Comparison of ENCODE assay signal across 19 cellular contexts in the genomic region with DNA sequence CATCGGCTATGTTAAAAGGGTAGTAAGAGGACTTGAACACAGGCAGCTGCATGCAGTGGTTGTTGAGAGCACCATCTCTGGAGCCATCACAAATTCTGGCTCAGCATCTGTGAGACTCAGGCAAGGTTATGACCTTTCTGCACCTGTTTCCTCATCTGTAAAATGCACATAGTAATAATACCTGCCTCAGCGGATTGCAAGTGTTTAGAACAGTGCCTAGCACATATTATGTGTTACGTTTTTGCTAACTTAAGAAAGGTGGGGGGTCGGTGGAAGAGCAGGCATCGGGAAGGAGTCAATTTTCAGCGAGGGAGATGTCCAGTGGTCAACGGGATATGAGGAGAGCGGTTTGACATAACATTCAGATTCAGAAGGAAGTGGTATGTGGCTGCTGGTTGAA. TPM values are rescaled to one million over a fixed set of nuclear protein-coding genes. Genes with fewer than 3 reads are reported as not detected.
"Had no signal": no experiment of that assay in that cellular context is flagged by ENCODE, and none has a peak within 500 bp of the region (broad histone marks: within the 10 kb centered on the region; RNA-seq: fewer than 3 reads in every experiment).

No MANE protein-coding gene starts in this region.

- H3K4me3 Mint-ChIP-seq: stimulated activated effector memory CD8-positive, alpha-beta T cell treated with anti-CD3 and anti-CD28 coated beads, Interleukin-12 subunit alpha, Interleukin-12 subunit beta, amount 100 ng/mL, for 72 hours; stimulated activated naive CD8-positive, alpha-beta T cell treated with anti-CD3 and anti-CD28 coated beads, Interleukin-15, amount 100 ng/mL, for 72 hours had no signal

- H3K27me3 Mint-ChIP-seq: naive thymus-derived CD4-positive, alpha-beta T cell; stimulated activated naive CD8-positive, alpha-beta T cell treated with anti-CD3 and anti-CD28 coated beads, Interleukin-15, amount 100 ng/mL, for 72 hours had no signal

- H3K27ac ChIP-seq: coronary artery, gastrocnemius medialis, neutrophil, psoas muscle, right lobe of liver, thoracic aorta, transverse colon had no signal

- H3K9me3 ChIP-seq: gastrocnemius medialis, neutrophil, psoas muscle, right lobe of liver, thoracic aorta, transverse colon had no signal

- DNase-seq: effector CD4-positive, alpha-beta T cell; gastrocnemius medialis; islet precursor cell; mammary epithelial cell; naive thymus-derived CD4-positive, alpha-beta T cell; psoas muscle; retina; right lobe of liver; stimulated activated CD4-positive, alpha-beta T cell treated with anti-CD3 and anti-CD28 coated beads, Interleukin-4, amount 100 ng/mL, for 1 hour; stimulated activated CD8-positive, alpha-beta memory T cell treated with anti-CD3 and anti-CD28 coated beads, Interleukin-4, amount 100 ng/mL, for 48 hours; stimulated activated naive CD8-positive, alpha-beta T cell treated with anti-CD3 and anti-CD28 coated beads, Interleukin-15, amount 100 ng/mL, for 72 hours; substantia nigra; transverse colon had no signal

- H3K9me3 Mint-ChIP-seq: stimulated activated effector memory CD8-positive, alpha-beta T cell treated with anti-CD3 and anti-CD28 coated beads, Interleukin-12 subunit alpha, Interleukin-12 subunit beta, amount 100 ng/mL, for 72 hours; stimulated activated naive CD8-positive, alpha-beta T cell treated with anti-CD3 and anti-CD28 coated beads, Interleukin-15, amount 100 ng/mL, for 72 hours had no signal

- H3K27ac Mint-ChIP-seq: stimulated activated effector memory CD8-positive, alpha-beta T cell treated with anti-CD3 and anti-CD28 coated beads, Interleukin-12 subunit alpha, Interleukin-12 subunit beta, amount 100 ng/mL, for 72 hours had no signal

- H3K36me3 ChIP-seq: thoracic aorta, transverse colon had no signal

- H3K4me3 ChIP-seq: coronary artery, gastrocnemius medialis, psoas muscle, right lobe of liver, thoracic aorta, transverse colon had no signal

- ATAC-seq: esophagus mucosa; gastrocnemius medialis; left lobe of liver; naive thymus-derived CD4-positive, alpha-beta T cell; psoas muscle; right lobe of liver; stimulated activated effector memory CD8-positive, alpha-beta T cell treated with anti-CD3 and anti-CD28 coated beads, Interleukin-12 subunit alpha, Interleukin-12 subunit beta, amount 100 ng/mL, for 72 hours; stimulated activated naive CD8-positive, alpha-beta T cell treated with anti-CD3 and anti-CD28 coated beads, Interleukin-15, amount 100 ng/mL, for 72 hours had no signal

- H3K27me3 ChIP-seq: gastrocnemius medialis, right lobe of liver, transverse colon had no signal

RNA-seq across cellular contexts. Expression of a gene that starts 2.9 kb away (rescaled TPM):
- total RNA-seq: thoracic aorta had no signal

RNA-seq across cellular contexts. Expression of a gene that starts 8.2 kb away (rescaled TPM):
- polyA plus RNA-seq: naive thymus-derived CD4-positive, alpha-beta T cell had no signal
